ENCODE assay signal across 19 cellular contexts in genomic region chr2:158507679-158508078, GRCh38. TPM values are rescaled to one million over a fixed set of nuclear protein-coding genes. Genes with fewer than 3 reads are reported as not detected.
A peak's percentile ranks its signal among the peaks of the same experiment; 100 is the strongest.
DNase-seq lines count a peak whose midpoint lies in the region; ATAC-seq, FAIRE-seq and TF ChIP-seq lines count a peak whose summit lies in the region.
"Had no signal": no experiment of that assay in that cellular context is flagged by ENCODE, and none has a peak within 500 bp of the region (broad histone marks: within the 10 kb centered on the region; RNA-seq: fewer than 3 reads in every experiment).

No MANE protein-coding gene starts in this region.

- H3K79me2 ChIP-seq in GM12878 (ENCODE audit: control insufficient read depth, insufficient read depth, low read length) = no peaks in the 10 kb centered on the region
- H3K79me2 ChIP-seq in PC-9 (ENCODE audit: low read depth) = peaks cover 23% of the 10 kb centered on the region; the same call in 1 of the 2 replicates

- BruUV-seq in Caco-2 (replicated peaks; lab: Mats Ljungman, UMichigan) (no TSS peak), GM12878 (replicated peaks; lab: Mats Ljungman, UMichigan) (no TSS peak), PC-9 (replicated peaks; lab: Mats Ljungman, UMichigan) (no TSS peak)

- in situ Hi-C loops in GM12878 (cut with MboI) = no loop called here

- H3K4me2 ChIP-seq in GM12878 (ENCODE audit: control insufficient read depth, insufficient read depth) = no peak overlapping the region
- no peak overlapping the region for H3K4me2 ChIP-seq in PC-9

- H3K27me3 ChIP-seq in Caco-2 (replicated peaks; ENCODE audit: control insufficient read depth, insufficient read depth, low read length) = no peaks in the 10 kb centered on the region
- H3K27me3 ChIP-seq in GM12878 (replicated peaks in 1 of 2; ENCODE audit: control insufficient read depth in 2 of 2, insufficient read depth in 2 of 2, low read length in 1 of 2) = no peaks in the 10 kb centered on the region
- H3K27me3 ChIP-seq in sigmoid colon = no peaks in the 10 kb centered on the region
- H3K27me3 ChIP-seq in PC-9 (ENCODE audit: insufficient read depth, low read depth) = no peaks in the 10 kb centered on the region
- H3K27me3 ChIP-seq: BE2C had no signal

- H3K36me3 ChIP-seq in Caco-2 (ENCODE audit: control insufficient read depth, insufficient read depth, low read length) (no peaks in the 10 kb centered on the region), GM12878 (ENCODE audit: control insufficient read depth in 2 of 2, insufficient read depth in 2 of 2, low read length in 1 of 2) (no peaks in the 10 kb centered on the region), sigmoid colon (no peaks in the 10 kb centered on the region), PC-9 (ENCODE audit: low read depth) (no peaks in the 10 kb centered on the region)
- H3K36me3 ChIP-seq: BE2C had no signal

- H3K4me3 Mint-ChIP-seq in Caco-2 (ENCODE audit: unreplicated experiment) = no peak overlapping the region
- H3K4me3 Mint-ChIP-seq: CD4-positive, alpha-beta T cell; H9; HFFc6 had no signal

- H2AFZ ChIP-seq in GM12878 (ENCODE audit: control insufficient read depth, low read depth, low read length) (no peak overlapping the region), PC-9 (no peak overlapping the region)
- H2AFZ ChIP-seq: GM23248 had no signal

- peaks cover 21% of the 10 kb centered on the region for H3K36me3 Mint-ChIP-seq in Caco-2 (ENCODE audit: insufficient read depth, unreplicated experiment)

- TF ChIP-seq CTCF in Caco-2 (IDR thresholded peaks at IDR 0.05; ENCODE audit: insufficient read depth in 1 of 2, low read depth in 1 of 2, low read length in 1 of 2, severe bottlenecking in 1 of 2, unreplicated experiment in 1 of 2) = no peak
- no peak for TF ChIP-seq CTCF in GM12878 (IDR thresholded peaks at IDR 0.05 in 2 of 3, conservative IDR thresholded peaks at IDR 0.05 in 1 of 3; ENCODE audit: control insufficient read depth in 2 of 3, extremely low read depth in 1 of 3, insufficient read depth in 1 of 3, low read depth in 3 of 3, low read length in 3 of 3)
- TF ChIP-seq CTCF in sigmoid colon (IDR thresholded peaks at IDR 0.05) = no peak
- TF ChIP-seq CTCF in PC-9 (conservative IDR thresholded peaks at IDR 0.05) = no peak

- SMC1A ChIA-PET in GM12878 (lab: Charles Lee; ENCODE audit: uncharacterized antibody, unreplicated experiment) = interaction anchor here (0.6 kb wide), 1 partner anchor 8 kb away, joined by 3 read pairs; no protein-coding TSS in a partner anchor

- peaks cover 11% of the 10 kb centered on the region; the same call in 1 of the 2 replicates for H3F3A ChIP-seq in PC-9 (ENCODE audit: insufficient read depth, low read depth)

- H3K4me3 ChIP-seq in Caco-2 (ENCODE audit: low read depth, low read length) (no peak overlapping the region), GM12878 (no peak overlapping the region), sigmoid colon (no peak overlapping the region), PC-9 (no peak overlapping the region)
- H3K4me3 ChIP-seq: GM23248 had no signal

- H3K4me1 ChIP-seq in Caco-2 = peaks cover 31% of the 10 kb centered on the region
- H3K4me1 ChIP-seq in GM12878 (ENCODE audit: control insufficient read depth, insufficient read depth, low read length) = no peaks in the 10 kb centered on the region
- peaks cover 0 to 9% (median 2%) of the 10 kb centered on the region in 4 donors for H3K4me1 ChIP-seq in sigmoid colon
- peaks cover 27% of the 10 kb centered on the region for H3K4me1 ChIP-seq in PC-9 (replicated peaks; ENCODE audit: insufficient read depth)
- H3K4me1 ChIP-seq: BE2C had no signal

- H3K27me3 Mint-ChIP-seq in Caco-2 (ENCODE audit: insufficient read depth, unreplicated experiment) = no peaks in the 10 kb centered on the region
- H3K27me3 Mint-ChIP-seq: CD4-positive, alpha-beta T cell had no signal

- TF ChIP-seq RAD21 in GM12878 (IDR thresholded peaks at IDR 0.05; ENCODE audit: insufficient read depth, low read depth, low read length) = no peak

- DNase-seq in Caco-2 = no peak
- peak; percentile 39 for DNase-seq in EL
- DNase-seq in GM12878 (ENCODE audit: low read depth, low spot score) = no peak
- DNase-seq in myocyte (ENCODE audit: low read depth) = peak; percentile 12
- no peak for DNase-seq in sigmoid colon
- DNase-seq in PC-9 = no peak
- no peak for DNase-seq in activated CD4-positive, alpha-beta T cell treated with anti-CD3 and anti-CD28 coated beads, Interleukin-2, amount 50 U/mL, for 1 hour
- DNase-seq: BE2C; CD4-positive, alpha-beta T cell; COR-L47; GM23248; H9; HFFc6; Karpas-422; MV-4-11; NCI-H1105 treated with DMSO at 0.1 percent for 48 hours; NCI-H526; OCI-M1 had no signal

- TF ChIP-seq EP300 in GM12878 (IDR thresholded peaks at IDR 0.05; ENCODE audit: borderline replicate concordance in 1 of 2, control insufficient read depth in 1 of 2, low read depth in 2 of 2, low read length in 2 of 2) (no peak), sigmoid colon (IDR thresholded peaks at IDR 0.05) (no peak)

- intact Hi-C loops in Caco-2 (cut with micrococcal nuclease; ENCODE audit: unreplicated experiment) = no loop called here
- intact Hi-C loops in GM12878 (cut with micrococcal nuclease; ENCODE audit: unreplicated experiment) = no loop called here
- intact Hi-C loops in sigmoid colon (cut with DNase I) = no loop called here
- intact Hi-C loops in PC-9 (cut with micrococcal nuclease; ENCODE audit: unreplicated experiment) = no loop called here

- WGBS in GM12878 (ENCODE audit: insufficient coverage, insufficient replicate concordance, low lambda C conversion rate, missing lambda C conversion rate) = 77% methylated on average over 2 of the region's 2 CpGs
- 82 to 90% methylated on average over 2 of the region's 2 CpGs for WGBS in sigmoid colon, 2 donors

- H3K9me3 ChIP-seq in Caco-2 = no peaks in the 10 kb centered on the region
- H3K9me3 ChIP-seq in GM12878 (replicated peaks; ENCODE audit: control insufficient read depth, insufficient read depth, low read length) = no peaks in the 10 kb centered on the region
- H3K9me3 ChIP-seq in sigmoid colon = no peaks in the 10 kb centered on the region
- no peaks in the 10 kb centered on the region for H3K9me3 ChIP-seq in PC-9 (ENCODE audit: insufficient read depth, low read depth)
- H3K9me3 ChIP-seq: BE2C had no signal

- H3K27ac Mint-ChIP-seq in Caco-2 (ENCODE audit: unreplicated experiment) = peak overlapping the region; percentile 63
- H3K27ac Mint-ChIP-seq: CD4-positive, alpha-beta T cell; HFFc6 had no signal

- RAD21 ChIA-PET in GM12878 (lab: Charles Lee; ENCODE audit: unreplicated experiment) = no interaction called here

- peak; percentile 23 for FAIRE-seq in GM12878 (lab: Jason Lieb, UNC)

- no peaks in the 10 kb centered on the region for H4K20me1 ChIP-seq in GM12878 (ENCODE audit: control insufficient read depth, insufficient read depth)
- no peaks in the 10 kb centered on the region for H4K20me1 ChIP-seq in PC-9 (ENCODE audit: insufficient read depth)

- no peak overlapping the region for H3K27ac ChIP-seq in GM12878 (ENCODE audit: control insufficient read depth, insufficient read depth)
- H3K27ac ChIP-seq in sigmoid colon = no peak overlapping the region
- no peak overlapping the region for H3K27ac ChIP-seq in PC-9
- H3K27ac ChIP-seq: GM23248 had no signal

- no peaks in the 10 kb centered on the region for H3K9me3 Mint-ChIP-seq in Caco-2 (ENCODE audit: unreplicated experiment)
- H3K9me3 Mint-ChIP-seq: CD4-positive, alpha-beta T cell; H9; HFFc6 had no signal

- TF ChIP-seq POLR2A in GM12878 (IDR thresholded peaks at IDR 0.05; ENCODE audit: low read depth, low read length) = no peak
- TF ChIP-seq POLR2A in sigmoid colon (IDR thresholded peaks at IDR 0.05) = no peak

- no peak for ATAC-seq in GM12878
- ATAC-seq: Right ventricle myocardium inferior had no signal

- CTCF ChIA-PET in Caco-2 (lab: Charles Lee) = no interaction called here
- CTCF ChIA-PET in GM12878 (lab: Yijun Ruan, JAX) = no interaction called here
- CTCF ChIA-PET in PC-9 (lab: Charles Lee) = no interaction called here

- H3K9me2 ChIP-seq in PC-9 (ENCODE audit: insufficient read depth) = no peaks in the 10 kb centered on the region

- POLR2A ChIA-PET in Caco-2 (lab: Charles Lee) = no interaction called here
- POLR2A ChIA-PET in GM12878 (lab: Charles Lee) = no interaction called here
- POLR2A ChIA-PET in PC-9 (lab: Charles Lee; ENCODE audit: unreplicated experiment) = no interaction called here

- no peak overlapping the region for H3K9ac ChIP-seq in GM12878 (ENCODE audit: control insufficient read depth, insufficient read depth, low read length)
- H3K9ac ChIP-seq: GM23248 had no signal

- peaks cover 24% of the 10 kb centered on the region for H3K4me1 Mint-ChIP-seq in Caco-2 (ENCODE audit: low read depth, unreplicated experiment)

RNA-seq across cellular contexts. Expression of gene PKP4, which starts 50.9 kb away (rescaled TPM):
- total RNA-seq in Caco-2 (2022) = 140 and 147 TPM in 2 replicates
- total RNA-seq in GM12878 (2013; cell fraction: nucleolus; rRNA removed) = 123 and 148 TPM in 2 replicates
- 18.3 and 21.1 TPM in 2 replicates for total RNA-seq in GM12878 (2014; rRNA removed)
- total RNA-seq in GM12878 (2014; rRNA removed; fragmentation: Illumina TruSeq; extraction: Trizol) = 18.6 and 19.8 TPM in 2 replicates
- total RNA-seq in GM12878 (2021) = 23.7 and 24.5 TPM in 2 replicates
- polyA plus RNA-seq in GM12878 (2011; ENCODE audit: low read depth) = 5.7 TPM
- 32.8 and 35.8 TPM in 2 replicates for polyA plus RNA-seq in GM12878 (2011; rRNA removed)
- 27.0 and 27.7 TPM in 2 replicates for polyA plus RNA-seq in GM12878 (2011; cell fraction: cytosol; rRNA removed)
- polyA plus RNA-seq in GM12878 (2011; cell fraction: nucleus; rRNA removed) = 72.3 and 76.6 TPM in 2 replicates
- 7.1 and 11.3 TPM in 2 replicates for polyA plus RNA-seq in GM12878 (2012)
- polyA plus RNA-seq in GM12878 (2014; fragmentation: Illumina TruSeq; extraction: Trizol) = 21.9 and 27.9 TPM in 2 replicates
- 1 to 10 TPM; 5.2 to 7.2 TPM for polyA plus RNA-seq in GM12878 (2014; fragmentation: Nextera tagmentation; extraction: Ambion mirVana)
- polyA plus RNA-seq in GM12878 (2014; rRNA removed) = 14.9 and 17.1 TPM in 2 replicates
- 1 to 10 TPM; 4.8 to 5.2 TPM for polyA plus RNA-seq in GM12878 (2016; fragmentation: Nextera tagmentation; extraction: Ambion mirVana)
- polyA minus RNA-seq in GM12878 (2011; rRNA and poly(A)+ RNA removed) = 60.8 and 63.2 TPM in 2 replicates
- 21.4 and 21.8 TPM in 2 replicates for polyA minus RNA-seq in GM12878 (2011; cell fraction: cytosol; rRNA and poly(A)+ RNA removed)
- 43.6 and 71.9 TPM in 2 replicates for polyA minus RNA-seq in GM12878 (2011; cell fraction: nucleus; rRNA and poly(A)+ RNA removed)
- 31.4 and 35.7 TPM in 2 replicates for total RNA-seq in myocyte
- 32.0 TPM for polyA plus RNA-seq in myocyte (2012)
- total RNA-seq in sigmoid colon = 10 to 100 TPM; 27.5 to 41.3 (median 32.3) TPM
- 10 to 100 TPM; 14.4 to 22.1 (median 16.6) TPM for polyA plus RNA-seq in sigmoid colon
- 55.5 and 59.1 TPM in 2 replicates for total RNA-seq in PC-9 (2021)

RNA-seq across cellular contexts. Expression of gene CCDC148, which starts 51.1 kb away (rescaled TPM):
- total RNA-seq in Caco-2 (2022) (5.3 and 6.3 TPM in 2 replicates), GM12878 (2014; rRNA removed) (not detected in 2 replicates), GM12878 (2014; rRNA removed; fragmentation: Illumina TruSeq; extraction: Trizol) (0.14 TPM in 1 of 2 replicates, not detected in the other), GM12878 (2021) (not detected in 2 replicates), myocyte (0.26 and 0.29 TPM in 2 replicates), sigmoid colon (under 1 TPM in 2 of 4 donors, not detected in 2; 0.36 to 0.83 TPM), PC-9 (2021) (1.8 and 2.3 TPM in 2 replicates)
- total RNA-seq in GM12878 (2013; cell fraction: nucleolus; rRNA removed) = 1.9 and 3.0 TPM in 2 replicates
- not detected for polyA plus RNA-seq in GM12878 (2011; ENCODE audit: low read depth)
- polyA plus RNA-seq in GM12878 (2011; rRNA removed) (0.30 and 0.65 TPM in 2 replicates), GM12878 (2014; fragmentation: Illumina TruSeq; extraction: Trizol) (not detected in 2 replicates), GM12878 (2014; fragmentation: Nextera tagmentation; extraction: Ambion mirVana) (under 1 TPM in 1 of 2 experiments, not detected in 1; 0.18 TPM), GM12878 (2014; rRNA removed) (not detected in 2 replicates), GM12878 (2016; fragmentation: Nextera tagmentation; extraction: Ambion mirVana) (under 1 TPM in 1 of 2 experiments, not detected in 1; 0.07 TPM), sigmoid colon (under 1 TPM in 1 of 3 donors, not detected in 2; 0.23 TPM)
- 0.09 and 0.35 TPM in 2 replicates for polyA plus RNA-seq in GM12878 (2011; cell fraction: cytosol; rRNA removed)
- polyA plus RNA-seq in GM12878 (2011; cell fraction: nucleus; rRNA removed) = 0.48 and 0.61 TPM in 2 replicates
- polyA plus RNA-seq in GM12878 (2012) = not detected in 2 replicates
- polyA minus RNA-seq in GM12878 (2011; rRNA and poly(A)+ RNA removed) = 0.44 and 1.1 TPM in 2 replicates
- polyA minus RNA-seq in GM12878 (2011; cell fraction: cytosol; rRNA and poly(A)+ RNA removed) = not detected in 2 replicates
- 0.86 and 2.1 TPM in 2 replicates for polyA minus RNA-seq in GM12878 (2011; cell fraction: nucleus; rRNA and poly(A)+ RNA removed)
- 1.2 TPM for polyA plus RNA-seq in myocyte (2012)
- total RNA-seq: CD4-positive, alpha-beta T cell had no signal

Comparison
In these comparisons a context has a peak if more than half of its experiments do, and no peak if none do; other contexts are left out.
1. DNase-seq: peak in EL (single experiment) and myocyte (single experiment); none in Caco-2 (0 of 2), GM12878 (single experiment), sigmoid colon (single experiment), PC-9 (0 of 2) and activated CD4-positive, alpha-beta T cell treated with anti-CD3 and anti-CD28 coated beads, Interleukin-2, amount 50 U/mL, for 1 hour (single experiment).